In genomic region chr17:69878661-69879060, GRCh38 we compare ENCODE assay signal across 24 cellular contexts.
DNase-seq lines count a peak whose midpoint lies in the region; ATAC-seq, FAIRE-seq and TF ChIP-seq lines count a peak whose summit lies in the region.
"Had no signal": no experiment of that assay in that cellular context is flagged by ENCODE, and none has a peak within 500 bp of the region (broad histone marks: within the 10 kb centered on the region; RNA-seq: fewer than 3 reads in every experiment).

No MANE protein-coding gene starts in this region.

- no peak overlapping the region for H3K4me3 ChIP-seq in AG10803 (ENCODE audit: low read length)
- no peak overlapping the region for H3K4me3 ChIP-seq in epithelial cell of esophagus (ENCODE audit: low read length)
- H3K4me3 ChIP-seq: GM23338, SJCRH30 had no signal

- DNase-seq in AG10803 (ENCODE audit: low read depth) (peak; percentile 32), LHCN-M2 (ENCODE audit: low read depth) (peak; percentile 69), epithelial cell of esophagus (ENCODE audit: low read depth) (peak; percentile 65), kidney glomerular epithelial cell (lab: John Stamatoyannopoulos, UW) (peak; percentile 7), LoVo (ENCODE audit: low spot score) (no peak), H54 (ENCODE audit: insufficient read length, low spot score) (no peak)
- DNase-seq in activated CD8-positive, alpha-beta memory T cell treated with anti-CD3 and anti-CD28 coated beads, Interleukin-2, amount 50 U/mL, for 48 hours: no peak
- DNase-seq: BE2C; DMS53; HCEC 1CT; KBM-7; NCI-H1105; NCI-H2029 treated with DMSO at 0.1 percent for 48 hours; NCI-H226; NCI-H510A treated with DMSO at 0.1 percent for 48 hours; NCI-H774; NK-92 treated with Interleukin-12 subunit alpha and Interleukin-12 subunit beta, amount 100 ng/mL, for 24 hours; SJCRH30 had no signal

- TF ChIP-seq CTCF in AG10803 (conservative IDR thresholded peaks at IDR 0.05; ENCODE audit: low read length) (no peak), epithelial cell of esophagus (IDR thresholded peaks at IDR 0.05; ENCODE audit: insufficient read depth, low read depth, low read length, missing control alignments) (no peak)

- no peak for TF ChIP-seq POLR2A in H54 (IDR thresholded peaks at IDR 0.05; ENCODE audit: low read depth, low read length)

- no peak for ATAC-seq in HG03175 (IDR thresholded peaks at IDR 0.05; ENCODE audit: unreplicated experiment)
- ATAC-seq: GM23338, Panc1 had no signal

- FAIRE-seq in H54 (lab: Jason Lieb, UNC): no peak
- FAIRE-seq: A204.1, D721Med, GM12891 had no signal

Comparison
In these comparisons a context has a peak if more than half of its experiments do, and no peak if none do; other contexts are left out.
1. DNase-seq: peak in AG10803 (single experiment), LHCN-M2 (single experiment), epithelial cell of esophagus (single experiment) and kidney glomerular epithelial cell (single experiment); none in LoVo (single experiment), activated CD8-positive, alpha-beta memory T cell treated with anti-CD3 and anti-CD28 coated beads, Interleukin-2, amount 50 U/mL, for 48 hours (single experiment) and H54 (single experiment).